29 cellular contexts compared by ENCODE assay signal in the genomic region with DNA sequence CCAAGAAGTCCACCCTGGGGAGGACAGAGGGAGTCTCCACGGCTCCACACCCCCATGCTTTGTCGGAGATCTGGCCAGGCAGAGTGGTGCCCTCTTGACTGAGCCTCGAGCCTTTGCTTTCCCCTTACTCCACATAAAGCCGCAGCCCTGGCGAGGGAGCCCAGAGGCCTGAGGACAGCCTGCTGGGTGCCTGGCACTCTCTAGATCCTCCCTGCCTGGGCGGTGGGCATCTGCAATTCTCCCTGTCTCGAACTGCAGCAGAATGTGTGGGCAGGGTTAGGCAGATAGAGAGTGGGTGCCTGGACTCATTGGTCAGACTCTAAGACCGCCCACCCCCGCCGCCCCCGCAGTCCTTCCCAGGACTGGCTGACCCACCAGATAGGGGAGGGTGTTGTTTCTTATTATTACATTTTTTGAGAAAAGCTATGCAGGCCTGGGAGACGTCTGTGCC. TPM values are rescaled to one million over a fixed set of nuclear protein-coding genes. Genes with fewer than 3 reads are reported as not detected.
DNase-seq lines count a peak whose midpoint lies in the region; ATAC-seq and TF ChIP-seq lines count a peak whose summit lies in the region.
"Had no signal": no experiment of that assay in that cellular context is flagged by ENCODE, and none has a peak within 500 bp of the region (broad histone marks: within the 10 kb centered on the region; RNA-seq: fewer than 3 reads in every experiment).

No MANE protein-coding gene starts in this region.

- TF ChIP-seq POLR2A in stomach (IDR thresholded peaks at IDR 0.05) = no peak

- TF ChIP-seq EP300 in stomach (IDR thresholded peaks at IDR 0.05) = no peak

- peaks cover 58 to 85% (median 71%) of the 10 kb centered on the region in 4 donors for H3K4me1 ChIP-seq in stomach

- no peaks in the 10 kb centered on the region for H3K9me3 ChIP-seq in stomach
- H3K9me3 ChIP-seq: ascending aorta, lower lobe of right lung, tibial artery had no signal

- H3K27ac ChIP-seq in stomach = peak overlapping the region in 4 of 5 donors; percentile 16 to 70 (median 56)
- H3K27ac ChIP-seq: 22Rv1, HL-60, tibial artery had no signal

- H3K36me3 Mint-ChIP-seq in glutamatergic neuron (ENCODE audit: unreplicated experiment) = no peaks in the 10 kb centered on the region
- H3K36me3 Mint-ChIP-seq: stimulated activated memory B cell treated with anti-CD40 and anti-IgM and Interleukin-4, amounts not matched to agents 10 μg/mL and 1 μg/mL and 100 μg/mL, for 72 hours had no signal

- peaks cover 3 to 5% (median 4%) of the 10 kb centered on the region in 4 donors for H3K36me3 ChIP-seq in stomach
- H3K36me3 ChIP-seq: ascending aorta had no signal

- WGBS in stomach, 5 donors = 72 to 89% (median 82%) methylated on average over 11 to 12 of the region's 12 CpGs

- peak; percentile 29 for DNase-seq in NCI-H1092 treated with DMSO at 0.1 percent for 48 hours (lab: John Stamatoyannopoulos, UW)
- no peak for DNase-seq in NCI-H1092 (lab: John Stamatoyannopoulos, UW)
- peak; percentile 55 for DNase-seq in NCI-H69 (lab: John Stamatoyannopoulos, UW)
- no peak for DNase-seq in glutamatergic neuron
- DNase-seq in stomach = no peak
- DNase-seq in AML-193 (lab: John Stamatoyannopoulos, UW) = no peak
- no peak for DNase-seq in GM20000 (ENCODE audit: low spot score)
- DNase-seq: activated CD4-positive, alpha-beta T cell treated with anti-CD3 and anti-CD28 coated beads for 4 hours; activated naive CD4-positive, alpha-beta T cell; activated T-cell treated with anti-CD3 and anti-CD28 coated beads, Interleukin-2, amount 50 U/mL, for 4 hours; foreskin fibroblast; HFFc6; lower lobe of right lung; NCI-H226; NK-92 treated with Interleukin-12 subunit alpha and Interleukin-12 subunit beta, amount 100 ng/mL, for 24 hours; SIG-M5; small intestine; stimulated activated CD4-positive, alpha-beta T cell treated with anti-CD3 and anti-CD28 coated beads, Interleukin-2, amount 100 ng/mL, for 24 hours; T-cell had no signal

- no peak for ATAC-seq in HG02798 (IDR thresholded peaks at IDR 0.05; ENCODE audit: poor library complexity, unreplicated experiment)
- ATAC-seq: activated T-cell treated with anti-CD3 and anti-CD28 coated beads, Interleukin-2, amount 50 U/mL, for 4 hours; GM12878; lower lobe of right lung; Panc1; stimulated activated memory B cell treated with anti-CD40 and anti-IgM and Interleukin-4, amounts not matched to agents 10 μg/mL and 1 μg/mL and 100 μg/mL, for 72 hours; T-cell had no signal

- H3K27me3 ChIP-seq in stomach = no peaks in the 10 kb centered on the region
- H3K27me3 ChIP-seq: ascending aorta, tibial artery had no signal

- no peak overlapping the region for H3K4me3 ChIP-seq in stomach
- H3K4me3 ChIP-seq: ascending aorta, GM12878, lower lobe of right lung, tibial artery had no signal

- H3K27ac Mint-ChIP-seq in glutamatergic neuron (ENCODE audit: unreplicated experiment) = peak overlapping the region; percentile 92
- H3K27ac Mint-ChIP-seq: HFFc6; IgD-negative memory B cell; stimulated activated memory B cell treated with anti-CD40 and anti-IgM and Interleukin-4, amounts not matched to agents 10 μg/mL and 1 μg/mL and 100 μg/mL, for 72 hours; T-cell had no signal

- H3K9me3 Mint-ChIP-seq in glutamatergic neuron (ENCODE audit: unreplicated experiment) = peaks cover 3% of the 10 kb centered on the region
- H3K9me3 Mint-ChIP-seq: activated T-cell treated with anti-CD3 and anti-CD28 coated beads, Interleukin-2, amount 50 U/mL, for 4 hours; central memory CD8-positive, alpha-beta T cell; HFFc6; IgD-negative memory B cell; T-cell had no signal

- TF ChIP-seq CTCF in glutamatergic neuron (IDR thresholded peaks at IDR 0.05; ENCODE audit: partially characterized antibody, unreplicated experiment) (no peak), stomach (IDR thresholded peaks at IDR 0.05) (no peak), GM20000 (IDR thresholded peaks at IDR 0.05; ENCODE audit: extremely low read depth, missing control alignments) (no peak)

- H3K4me1 Mint-ChIP-seq in glutamatergic neuron (ENCODE audit: low read depth, unreplicated experiment) = peaks cover 53% of the 10 kb centered on the region
- H3K4me1 Mint-ChIP-seq: central memory CD8-positive, alpha-beta T cell; stimulated activated memory B cell treated with anti-CD40 and anti-IgM and Interleukin-4, amounts not matched to agents 10 μg/mL and 1 μg/mL and 100 μg/mL, for 72 hours; T-cell had no signal

- intact Hi-C loops in stomach (cut with DNase I; ENCODE audit: low total_unique reads) = no loop called here

- H3K4me3 Mint-ChIP-seq in glutamatergic neuron (ENCODE audit: unreplicated experiment) = peak overlapping the region; percentile 71
- H3K4me3 Mint-ChIP-seq: activated T-cell treated with anti-CD3 and anti-CD28 coated beads, Interleukin-2, amount 50 U/mL, for 4 hours; central memory CD8-positive, alpha-beta T cell; HFFc6; IgD-negative memory B cell; stimulated activated memory B cell treated with anti-CD40 and anti-IgM and Interleukin-4, amounts not matched to agents 10 μg/mL and 1 μg/mL and 100 μg/mL, for 72 hours; T-cell had no signal

- peaks cover 8% of the 10 kb centered on the region for H3K27me3 Mint-ChIP-seq in glutamatergic neuron (ENCODE audit: unreplicated experiment)
- H3K27me3 Mint-ChIP-seq: central memory CD8-positive, alpha-beta T cell; IgD-negative memory B cell; T-cell had no signal

RNA-seq across cellular contexts. Expression of gene EPHX1, which starts 13.9 kb away (rescaled TPM):
- 60.4 TPM for total RNA-seq in glutamatergic neuron (ENCODE audit: unreplicated experiment)
- total RNA-seq in stomach = 10 to 100 TPM; 13.0 to 94.6 (median 42.6) TPM
- 10 to 100 TPM; 19.9 to 69.6 (median 26.1) TPM for polyA plus RNA-seq in stomach

RNA-seq across cellular contexts. Expression of gene SRP9, which starts 46.2 kb away (rescaled TPM):
- total RNA-seq in glutamatergic neuron (ENCODE audit: unreplicated experiment) (364 TPM), stomach (100 to 1,000 TPM in 4 of 5 donors, 10 to 100 TPM in 1; 68.9 to 269 (median 130) TPM)
- 100 to 1,000 TPM; 169 to 289 (median 267) TPM for polyA plus RNA-seq in stomach

RNA-seq across cellular contexts. Expression of gene TMEM63A, which starts 58.3 kb away (rescaled TPM):
- total RNA-seq in glutamatergic neuron (ENCODE audit: unreplicated experiment) = 1.1 TPM
- 100 to 1,000 TPM in 3 of 5 donors, 10 to 100 TPM in 2; 82.6 to 208 (median 101) TPM for total RNA-seq in stomach
- polyA plus RNA-seq in stomach = 10 to 100 TPM in 2 of 3 donors, 1 to 10 TPM in 1; 5.3 to 25.7 (median 22.8) TPM

Comparison
In these comparisons a context has a peak if more than half of its experiments do, and no peak if none do; other contexts are left out.
1. DNase-seq: peak in NCI-H1092 treated with DMSO at 0.1 percent for 48 hours (single experiment) and NCI-H69 (single experiment); none in NCI-H1092 (single experiment), glutamatergic neuron (single experiment), stomach (single experiment), AML-193 (0 of 2) and GM20000 (single experiment).
2. RNA of gene TMEM63A, which starts 58.3 kb away (total RNA-seq): 82.6 to 208 TPM in stomach; 1.1 TPM in glutamatergic neuron (single experiment); every median in the first group is over 10 times any median in the second.